18 cellular contexts compared by ENCODE assay signal in genomic region chr1:47677241-47677940, GRCh38.
DNase-seq lines count a peak whose midpoint lies in the region; ATAC-seq and TF ChIP-seq lines count a peak whose summit lies in the region.
"Had no signal": no experiment of that assay in that cellular context is flagged by ENCODE, and none has a peak within 500 bp of the region (broad histone marks: within the 10 kb centered on the region; RNA-seq: fewer than 3 reads in every experiment).

No MANE protein-coding gene starts in this region.

- H3K4me3 ChIP-seq in right atrium auricular region (no peak overlapping the region), heart right ventricle (no peak overlapping the region), lung (no peak overlapping the region), sigmoid colon (no peak overlapping the region), WERI-Rb-1 (ENCODE audit: low read depth, low read length) (no peak overlapping the region)

- no peak for TF ChIP-seq POLR2A in sigmoid colon (IDR thresholded peaks at IDR 0.05)

- H3K27me3 ChIP-seq in right atrium auricular region (no peaks in the 10 kb centered on the region), heart right ventricle (peaks cover 0 to 26% (median 15%) of the 10 kb centered on the region in 7 donors), lung (ENCODE audit: control insufficient read depth, insufficient read depth) (no peaks in the 10 kb centered on the region), sigmoid colon (no peaks in the 10 kb centered on the region), WERI-Rb-1 (ENCODE audit: insufficient read depth, low read depth, severe bottlenecking) (no peaks in the 10 kb centered on the region)

- TF ChIP-seq CTCF in right atrium auricular region (IDR thresholded peaks at IDR 0.05) (no peak), heart right ventricle (IDR thresholded peaks at IDR 0.05) (no peak), lung (IDR thresholded peaks at IDR 0.05; ENCODE audit: control extremely low read depth, extremely low read depth) (no peak), sigmoid colon (IDR thresholded peaks at IDR 0.05) (no peak), WERI-Rb-1 (IDR thresholded peaks at IDR 0.05; ENCODE audit: low read depth, low read length) (no peak)

- H3K36me3 ChIP-seq in right atrium auricular region, result no peaks in the 10 kb centered on the region
- H3K36me3 ChIP-seq in heart right ventricle, result no peaks in the 10 kb centered on the region
- H3K36me3 ChIP-seq in lung (ENCODE audit: control insufficient read depth in 2 of 2, insufficient read depth in 2 of 2, low read length in 2 of 2), result no peaks in the 10 kb centered on the region
- H3K36me3 ChIP-seq in sigmoid colon, result no peaks in the 10 kb centered on the region
- no peaks in the 10 kb centered on the region for H3K36me3 ChIP-seq in WERI-Rb-1

- ATAC-seq in heart right ventricle, result no peak
- ATAC-seq in lung (ENCODE audit: insufficient read depth, low FRiP score), result no peak
- no peak for ATAC-seq in GM19463 (IDR thresholded peaks at IDR 0.05; ENCODE audit: unreplicated experiment)
- ATAC-seq in GM21447 (IDR thresholded peaks at IDR 0.05; ENCODE audit: unreplicated experiment), result no peak
- ATAC-seq in HG02981 (IDR thresholded peaks at IDR 0.05; ENCODE audit: unreplicated experiment), result no peak
- ATAC-seq: HCT116, Panc1, Right ventricle myocardium inferior had no signal

- 74 to 77% methylated on average over 24 of the region's 24 CpGs for WGBS in heart right ventricle, 2 donors
- 90 to 94% methylated on average over 24 of the region's 24 CpGs for WGBS in lung, 2 donors
- WGBS in sigmoid colon, 2 donors, result 89 to 93% methylated on average over 24 of the region's 24 CpGs

- intact Hi-C loops in heart right ventricle (cut with DNase I) (no loop called here), sigmoid colon (cut with DNase I) (no loop called here)

- TF ChIP-seq EP300 in sigmoid colon (IDR thresholded peaks at IDR 0.05), result no peak

- DNase-seq in right atrium auricular region (ENCODE audit: low spot score), result peak; percentile 28
- DNase-seq in heart right ventricle, result no peak
- DNase-seq in lung (ENCODE audit: low spot score), result peak; percentile 23
- peak; percentile 25 for DNase-seq in sigmoid colon
- no peak for DNase-seq in WERI-Rb-1
- DNase-seq: Calu3; CD4-positive, CD25-positive, alpha-beta regulatory T cell; MM.1S; NCI-H1417; NCI-H1930; NCI-H2171 treated with DMSO at 0.1 percent for 48 hours; NCI-H82 had no signal

- H3K9me3 ChIP-seq in right atrium auricular region, result peaks cover 0 to 16% of the 10 kb centered on the region in 2 donors
- H3K9me3 ChIP-seq in heart right ventricle, result peaks cover 0 to 13% (median 0%) of the 10 kb centered on the region in 11 donors
- H3K9me3 ChIP-seq in lung (ENCODE audit: control insufficient read depth in 2 of 2, insufficient read depth in 1 of 2, low read length in 1 of 2), result no peaks in the 10 kb centered on the region
- H3K9me3 ChIP-seq in sigmoid colon, result peaks cover 0 to 7% (median 1%) of the 10 kb centered on the region in 4 donors
- peaks cover 3% of the 10 kb centered on the region for H3K9me3 ChIP-seq in WERI-Rb-1 (ENCODE audit: severe bottlenecking)

- H3K4me1 ChIP-seq in right atrium auricular region, result no peaks in the 10 kb centered on the region
- H3K4me1 ChIP-seq in heart right ventricle, result peaks cover 0 to 4% (median 0%) of the 10 kb centered on the region in 9 donors
- no peaks in the 10 kb centered on the region for H3K4me1 ChIP-seq in lung (ENCODE audit: control insufficient read depth in 2 of 2, insufficient read depth in 2 of 2, low read length in 2 of 2)
- no peaks in the 10 kb centered on the region for H3K4me1 ChIP-seq in sigmoid colon

- H3K27ac ChIP-seq in right atrium auricular region, result no peak overlapping the region
- H3K27ac ChIP-seq in heart right ventricle, result no peak overlapping the region
- no peak overlapping the region for H3K27ac ChIP-seq in lung (ENCODE audit: low read depth in 1 of 2, low read length in 1 of 2)
- no peak overlapping the region for H3K27ac ChIP-seq in sigmoid colon
- H3K27ac ChIP-seq in WERI-Rb-1, result no peak overlapping the region

Comparison
In these comparisons a context has a peak if more than half of its experiments do, and no peak if none do; other contexts are left out.
1. DNase-seq: peak in right atrium auricular region (single experiment), lung (single experiment) and sigmoid colon (single experiment); none in heart right ventricle (0 of 2) and WERI-Rb-1 (single experiment).